ENCODE assay signal across 8 cellular contexts in the genomic region with DNA sequence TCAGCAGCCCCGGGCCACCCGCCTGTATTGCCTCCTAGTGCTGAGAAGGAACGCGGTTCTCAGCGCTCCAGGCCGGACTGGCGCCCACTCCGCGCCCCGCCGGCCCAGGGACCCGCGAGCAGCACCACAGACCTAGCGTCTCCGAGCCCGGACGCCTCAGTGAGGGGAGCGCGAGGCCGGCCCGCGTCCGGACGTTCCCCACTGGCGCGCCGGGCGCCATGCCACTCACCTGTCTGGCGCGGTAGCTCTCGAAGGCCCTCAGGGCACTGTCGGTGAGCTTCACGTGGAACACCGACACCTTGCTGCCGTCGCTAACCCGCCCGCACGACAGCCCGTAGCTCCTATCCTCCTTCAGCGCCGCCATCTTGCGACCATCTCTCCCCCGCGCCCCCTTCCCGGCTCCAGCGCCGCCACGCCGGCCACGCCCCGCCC. TPM values are rescaled to one million over a fixed set of nuclear protein-coding genes. Genes with fewer than 3 reads are reported as not detected.
DNase-seq lines count a peak whose midpoint lies in the region; ATAC-seq and TF ChIP-seq lines count a peak whose summit lies in the region.

A gene (minus strand): TSS at position 379 of the 432 bp plus-strand sequence. CDS start 15 bp downstream, at position 364.

- peak in 1 of 10 experiments; percentile 8 for DNase-seq in CD4-positive, alpha-beta T cell
- no peak for DNase-seq in H7
- DNase-seq in T-helper 2 cell treated with Interferon-gamma antibody and Interleukin-4, amounts not matched to agents 5 μg/mL and 100 μg/mL, for 36 hours (ENCODE audit: low spot score): no peak
- DNase-seq in Right ventricle myocardium superior: no peak
- DNase-seq in retinal pigment epithelial cell (ENCODE audit: low read depth): no peak
- DNase-seq in activated CD4-positive, alpha-beta T cell treated with anti-CD3 and anti-CD28 coated beads for 4 hours: no peak
- DNase-seq in D341Med (ENCODE audit: low spot score): no peak

- H3K9me3 ChIP-seq in CD4-positive, alpha-beta T cell (ENCODE audit: control insufficient read depth, low read length): no peaks in the 10 kb centered on the region

- no peak for TF ChIP-seq CTCF in CD4-positive, alpha-beta T cell (IDR thresholded peaks at IDR 0.05)
- TF ChIP-seq CTCF in retinal pigment epithelial cell (conservative IDR thresholded peaks at IDR 0.05; ENCODE audit: low read depth, low read length): no peak

- H3K4me3 Mint-ChIP-seq in CD4-positive, alpha-beta T cell: peak within 1 kb of the TSS; percentile 97
- peak within 1 kb of the TSS; percentile 94 for H3K4me3 Mint-ChIP-seq in T-helper 2 cell treated with Interferon-gamma antibody and Interleukin-4, amounts not matched to agents 5 μg/mL and 100 μg/mL, for 36 hours

- H3K36me3 ChIP-seq in H7 (replicated peaks; ENCODE audit: control insufficient read depth, insufficient read depth, low read length): no peaks in the 10 kb centered on the region

- peak within 1 kb of the TSS; percentile 99 for H3K4me3 ChIP-seq in H7 (ENCODE audit: insufficient read depth, low read depth, low read length)
- peak within 1 kb of the TSS; percentile 85 for H3K4me3 ChIP-seq in retinal pigment epithelial cell (ENCODE audit: low read length)

- peak within 1 kb of the TSS; percentile 86 for H3K27ac Mint-ChIP-seq in CD4-positive, alpha-beta T cell
- H3K27ac Mint-ChIP-seq in T-helper 2 cell treated with Interferon-gamma antibody and Interleukin-4, amounts not matched to agents 5 μg/mL and 100 μg/mL, for 36 hours: peak within 1 kb of the TSS; percentile 94

- no peak for ATAC-seq in CD4-positive, alpha-beta T cell (ENCODE audit: poor library complexity)
- peak; percentile 19 for ATAC-seq in Right ventricle myocardium superior (ENCODE audit: poor library complexity)
- ATAC-seq in HG03469 (IDR thresholded peaks at IDR 0.05; ENCODE audit: unreplicated experiment): no peak

- peaks cover 6% of the 10 kb centered on the region for H3K36me3 Mint-ChIP-seq in CD4-positive, alpha-beta T cell (ENCODE audit: low read depth)
- no peaks in the 10 kb centered on the region for H3K36me3 Mint-ChIP-seq in T-helper 2 cell treated with Interferon-gamma antibody and Interleukin-4, amounts not matched to agents 5 μg/mL and 100 μg/mL, for 36 hours (ENCODE audit: low read depth)

- H3K9me3 Mint-ChIP-seq in CD4-positive, alpha-beta T cell: no peaks in the 10 kb centered on the region
- H3K9me3 Mint-ChIP-seq in T-helper 2 cell treated with Interferon-gamma antibody and Interleukin-4, amounts not matched to agents 5 μg/mL and 100 μg/mL, for 36 hours: no peaks in the 10 kb centered on the region

- peaks cover 13% of the 10 kb centered on the region for H3K4me1 Mint-ChIP-seq in CD4-positive, alpha-beta T cell (ENCODE audit: low read depth)
- H3K4me1 Mint-ChIP-seq in T-helper 2 cell treated with Interferon-gamma antibody and Interleukin-4, amounts not matched to agents 5 μg/mL and 100 μg/mL, for 36 hours (ENCODE audit: low read depth): peaks cover 6% of the 10 kb centered on the region

- intact Hi-C loops in CD4-positive, alpha-beta T cell (cut with DNase I, micrococcal nuclease): loop anchor here (1.0 to 10.0 kb wide), 15 partner anchors 22 to 397 kb away; a partner anchor contains a TSS
- intact Hi-C loops in Right ventricle myocardium superior (cut with DNase I): no loop called here

- H3K27me3 ChIP-seq in CD4-positive, alpha-beta T cell (ENCODE audit: control insufficient read depth, insufficient read depth, low read length): no peaks in the 10 kb centered on the region
- H3K27me3 ChIP-seq in H7 (ENCODE audit: control insufficient read depth, insufficient read depth, low read length): no peaks in the 10 kb centered on the region

- POLR2A ChIA-PET in CD4-positive, alpha-beta T cell (lab: Charles Lee): interaction anchor here (0.6 to 5.1 kb wide), 22 partner anchors 11 to 950 kb away, joined by 3 to 59 read pairs (median 5); a partner anchor contains a TSS

- CTCF ChIA-PET in CD4-positive, alpha-beta T cell (lab: Charles Lee): interaction anchor here (1.1 to 4.2 kb wide), 9 partner anchors 22 to 73 kb away, joined by 3 to 35 read pairs (median 5); a partner anchor contains a TSS

- peak within 1 kb of the TSS; percentile 95 for H3K27ac ChIP-seq in CD4-positive, alpha-beta T cell (ENCODE audit: low read depth, low read length)

- no peaks in the 10 kb centered on the region for H3K27me3 Mint-ChIP-seq in CD4-positive, alpha-beta T cell
- no peaks in the 10 kb centered on the region for H3K27me3 Mint-ChIP-seq in T-helper 2 cell treated with Interferon-gamma antibody and Interleukin-4, amounts not matched to agents 5 μg/mL and 100 μg/mL, for 36 hours (ENCODE audit: low read depth)

RNA-seq across cellular contexts. Expression of the gene that starts here (rescaled TPM):
- 10 to 100 TPM; 46.2 to 46.8 TPM for total RNA-seq in CD4-positive, alpha-beta T cell
- total RNA-seq in H7 (2014; rRNA removed; shearing (Covaris generic)): 16.4 and 17.0 TPM in 2 replicates
- 7.5 TPM for total RNA-seq in Right ventricle myocardium superior
